In the genomic region with DNA sequence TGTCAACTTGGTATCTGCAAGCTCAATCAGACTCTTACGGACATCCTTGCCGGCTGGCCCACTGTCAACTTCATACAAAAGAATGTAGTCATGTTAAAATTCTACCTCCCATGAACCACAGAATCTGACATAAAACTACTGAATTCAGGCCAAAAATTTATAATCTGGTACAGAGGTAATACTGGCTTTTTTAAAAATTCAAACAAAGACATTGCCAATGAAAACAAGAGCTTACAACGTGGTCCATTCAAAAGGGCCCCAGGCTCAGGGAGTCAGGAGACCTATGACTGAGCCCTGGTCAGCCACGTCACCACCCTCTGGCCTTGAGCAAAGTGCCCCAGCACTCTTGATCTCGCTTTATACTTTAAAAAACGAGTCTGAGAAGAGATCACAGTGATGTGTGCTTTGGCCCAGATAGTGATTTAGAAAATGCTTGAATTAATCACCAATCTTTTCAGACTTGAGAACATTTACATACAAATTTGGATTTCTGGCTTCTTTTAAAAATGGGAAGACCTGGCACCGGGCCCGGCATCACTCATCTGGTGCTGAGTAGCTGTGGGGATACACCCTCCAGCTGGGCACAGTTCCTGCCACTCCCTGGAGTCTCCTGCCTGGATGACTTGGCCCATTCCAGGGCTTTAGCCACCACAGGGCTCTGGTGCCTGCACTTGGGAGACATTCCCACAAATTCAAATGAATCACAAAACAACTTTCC, we compare ENCODE assay signal across 8 cellular contexts.
DNase-seq lines count a peak whose midpoint lies in the region; ATAC-seq, FAIRE-seq and TF ChIP-seq lines count a peak whose summit lies in the region.

No MANE protein-coding gene starts in this region.

- no peak for TF ChIP-seq CTCF in H1 (IDR thresholded peaks at IDR 0.05; ENCODE audit: control extremely low read depth in 1 of 3, insufficient read depth in 1 of 3, low read depth in 1 of 3, low read length in 3 of 3)
- TF ChIP-seq CTCF in GM20000 (IDR thresholded peaks at IDR 0.05; ENCODE audit: extremely low read depth, missing control alignments), result no peak

- H3K9ac ChIP-seq in H1 (replicated peaks in 1 of 4; ENCODE audit: extremely low read depth in 1 of 4, low read depth in 3 of 4, low read length in 3 of 4), result no peak overlapping the region

- H2BK15ac ChIP-seq in H1 (ENCODE audit: low read length), result no peak overlapping the region

- H3K27me3 Mint-ChIP-seq in naive thymus-derived CD8-positive, alpha-beta T cell, result no peaks in the 10 kb centered on the region

- H3K14ac ChIP-seq in H1 (ENCODE audit: insufficient read length), result no peak overlapping the region

- no peak overlapping the region for H4K5ac ChIP-seq in H1 (ENCODE audit: insufficient read length, low read depth, low read length)

- no peak for ATAC-seq in naive thymus-derived CD8-positive, alpha-beta T cell
- ATAC-seq in GM18907 (IDR thresholded peaks at IDR 0.05; ENCODE audit: unreplicated experiment), result no peak

- H3K4me2 ChIP-seq in H1 (ENCODE audit: insufficient read depth in 1 of 2, low read depth in 2 of 2, low read length in 2 of 2), result no peak overlapping the region

- H2BK12ac ChIP-seq in H1 (ENCODE audit: low read depth, low read length), result no peak overlapping the region

- POLR2A ChIA-PET in H1 (lab: Charles Lee; ENCODE audit: partially characterized antibody), result no interaction called here
- POLR2A ChIA-PET in naive thymus-derived CD8-positive, alpha-beta T cell (lab: Charles Lee), result interaction anchor here (0.7 to 4.0 kb wide), 4 partner anchors 10 to 93 kb away, joined by 3 to 19 read pairs (median 4); no protein-coding TSS in a partner anchor

- CTCF ChIA-PET in H1 (lab: Charles Lee; ENCODE audit: partially characterized antibody), result interaction anchor here (1.4 kb wide), 2 partner anchors 9 to 373 kb away, joined by 3 to 4 read pairs; no protein-coding TSS in a partner anchor

- no peak for TF ChIP-seq POLR2A in H1 (IDR thresholded peaks at IDR 0.05; ENCODE audit: control extremely low read depth in 1 of 2, low read depth in 2 of 2, low read length in 2 of 2)

- H3K23ac ChIP-seq in H1 (ENCODE audit: insufficient read length), result no peak overlapping the region

- H3K27me3 ChIP-seq in H1 (replicated peaks in 1 of 4; ENCODE audit: control insufficient read depth in 3 of 4, extremely low read depth in 1 of 4, insufficient read depth in 3 of 4, low read length in 3 of 4), result no peaks in the 10 kb centered on the region

- peak overlapping the region in 8 of 10 donors; percentile 1 to 67 (median 36) for H3K4me3 Mint-ChIP-seq in naive thymus-derived CD8-positive, alpha-beta T cell

- no peak overlapping the region for H3K18ac ChIP-seq in H1 (ENCODE audit: extremely low read depth, low read length)

- H3K9me3 ChIP-seq in H1 (ENCODE audit: insufficient read depth in 2 of 2, low read depth in 1 of 2, low read length in 1 of 2), result no peaks in the 10 kb centered on the region

- H3K4me3 ChIP-seq in H1 (ENCODE audit: extremely low read depth in 1 of 4, insufficient read depth in 2 of 4, low read depth in 3 of 4, low read length in 4 of 4), result no peak overlapping the region

- no peak overlapping the region for H2BK20ac ChIP-seq in H1 (ENCODE audit: low read length)

- no peak overlapping the region for H3K4ac ChIP-seq in H1 (replicated peaks; ENCODE audit: insufficient read length, low read depth, low read length)

- TF ChIP-seq EP300 in H1 (IDR thresholded peaks at IDR 0.05; ENCODE audit: borderline replicate concordance in 1 of 2, low read depth in 2 of 2, low read length in 2 of 2), result no peak

- peaks cover 0 to 2% of the 10 kb centered on the region in 2 experiments for H4K20me1 ChIP-seq in H1 (replicated peaks in 1 of 2; ENCODE audit: control insufficient read depth in 1 of 2, insufficient read depth in 2 of 2, low read length in 2 of 2)

- H3K36me3 Mint-ChIP-seq in naive thymus-derived CD8-positive, alpha-beta T cell, result peaks cover 0 to 2% (median 0%) of the 10 kb centered on the region in 3 donors

- H4K8ac ChIP-seq in H1 (ENCODE audit: extremely low read depth, insufficient read depth, low read length), result no peak overlapping the region; the same call in 1 of the 2 replicates

- H2BK120ac ChIP-seq in H1 (replicated peaks; ENCODE audit: low read depth, low read length), result no peak overlapping the region

- peaks cover 50 to 96% (median 94%) of the 10 kb centered on the region in 4 donors for H3K4me1 Mint-ChIP-seq in naive thymus-derived CD8-positive, alpha-beta T cell

- no peak overlapping the region for H4K91ac ChIP-seq in H1 (replicated peaks; ENCODE audit: insufficient read length, low read length)

- H2BK5ac ChIP-seq in H1 (ENCODE audit: low read depth, low read length), result no peak overlapping the region

- H3K56ac ChIP-seq in H1 (replicated peaks; ENCODE audit: insufficient read length, low read depth, low read length), result no peak overlapping the region

- no peak overlapping the region for H2AK5ac ChIP-seq in H1 (ENCODE audit: low read depth, low read length)

- WGBS in H1 (ENCODE audit: extremely low coverage in 1 of 2, insufficient coverage in 1 of 2, insufficient read length in 1 of 2, insufficient replicate concordance in 2 of 2, low coverage in 1 of 2, low lambda C conversion rate in 2 of 2, missing lambda C conversion rate in 1 of 2), 2 experiments, result 86% methylated on average over 8 of the region's 8 CpGs; no CpG with 5 or more reads in 1 of the 2 experiments

- H3K27ac ChIP-seq in H1 (ENCODE audit: low read depth, low read length), result peak overlapping the region; percentile 23; the same call in 1 of the 2 replicates

- no peak overlapping the region for H2AFZ ChIP-seq in H1 (ENCODE audit: low read length)

- H3K4me1 ChIP-seq in H1 (replicated peaks in 1 of 4; ENCODE audit: control insufficient read depth in 3 of 4, insufficient read depth in 4 of 4, low read length in 3 of 4), result peaks cover 3 to 18% (median 12%) of the 10 kb centered on the region in 4 experiments

- peak; percentile 98 for DNase-seq in Caki2 (ENCODE audit: low read depth)
- DNase-seq in NCI-H345 treated with DMSO at 0.1 percent for 48 hours (lab: John Stamatoyannopoulos, UW; ENCODE audit: unreplicated experiment), result peak; percentile 22
- DNase-seq in H1 (ENCODE audit: low read depth in 1 of 2, low spot score in 2 of 2), result no peak
- no peak for DNase-seq in naive thymus-derived CD8-positive, alpha-beta T cell
- no peak for DNase-seq in NCI-H1417 (lab: John Stamatoyannopoulos, UW)
- DNase-seq in cortex of kidney (lab: John Stamatoyannopoulos, UW), result no peak
- no peak for DNase-seq in GM20000 (ENCODE audit: low spot score)

- H3K27ac Mint-ChIP-seq in naive thymus-derived CD8-positive, alpha-beta T cell, result peak overlapping the region; percentile 33 to 96 (median 80)

- H3K9me3 Mint-ChIP-seq in naive thymus-derived CD8-positive, alpha-beta T cell, result no peaks in the 10 kb centered on the region

- no peaks in the 10 kb centered on the region for H3K23me2 ChIP-seq in H1 (ENCODE audit: low read depth, low read length)

- peaks cover 0 to 98% of the 10 kb centered on the region in 2 experiments; a peak in 3 of 4 replicates for H3K79me2 ChIP-seq in H1 (ENCODE audit: control insufficient read depth in 1 of 2, insufficient read depth in 2 of 2, low read length in 2 of 2)

- peaks cover 3% of the 10 kb centered on the region; the same call in 1 of the 2 replicates for H3K79me1 ChIP-seq in H1 (ENCODE audit: low read depth, low read length)

- no peak for FAIRE-seq in H1 (lab: Jason Lieb, UNC)

- no peaks in the 10 kb centered on the region for H3K36me3 ChIP-seq in H1 (ENCODE audit: control insufficient read depth in 2 of 4, insufficient read depth in 4 of 4, low read length in 3 of 4)

- no peak for TF ChIP-seq RAD21 in H1 (IDR thresholded peaks at IDR 0.05 in 1 of 2, conservative IDR thresholded peaks at IDR 0.05 in 1 of 2; ENCODE audit: low read depth in 2 of 2, low read length in 2 of 2)

- in situ Hi-C loops in Caki2 (cut with HindIII; ENCODE audit: low pct_unique_long_range_greater_than_20kb, low sequenced_read_pairs), result no loop called here

TF ChIP-seq in H1, 55 proteins besides CTCF, POLR2A, EP300 and RAD21 (continues in another document):
- TF ChIP-seq, protein P1, sequence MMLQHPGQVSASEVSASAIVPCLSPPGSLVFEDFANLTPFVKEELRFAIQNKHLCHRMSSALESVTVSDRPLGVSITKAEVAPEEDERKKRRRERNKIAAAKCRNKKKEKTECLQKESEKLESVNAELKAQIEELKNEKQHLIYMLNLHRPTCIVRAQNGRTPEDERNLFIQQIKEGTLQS (IDR thresholded peaks at IDR 0.05; ENCODE audit: insufficient read depth, low read depth, low read length), result no peak
- TF ChIP-seq SP4 (IDR thresholded peaks at IDR 0.05; ENCODE audit: low read length) (no peak), SAP30 (IDR thresholded peaks at IDR 0.05; ENCODE audit: insufficient read depth, insufficient replicate concordance, low read length) (no peak), POLR2AphosphoS5 (IDR thresholded peaks at IDR 0.05; ENCODE audit: low read depth, low read length) (no peak), SRF (IDR thresholded peaks at IDR 0.05; ENCODE audit: low read depth, low read length) (no peak), FOSL1 (IDR thresholded peaks at IDR 0.05; ENCODE audit: insufficient read depth, low read depth, low read length) (no peak), RNF2 (IDR thresholded peaks at IDR 0.05; ENCODE audit: borderline replicate concordance, low read depth, low read length, missing control alignments, poor library complexity, severe bottlenecking) (no peak), CBX5 (IDR thresholded peaks at IDR 0.05; ENCODE audit: low read depth, low read length) (no peak), EGR1 (IDR thresholded peaks at IDR 0.05; ENCODE audit: borderline replicate concordance, low read depth, low read length) (no peak), SIRT6 (IDR thresholded peaks at IDR 0.05; ENCODE audit: low read length) (no peak), HDAC6 (IDR thresholded peaks at IDR 0.05; ENCODE audit: low read depth, low read length) (no peak)
- TF ChIP-seq, protein P2, sequence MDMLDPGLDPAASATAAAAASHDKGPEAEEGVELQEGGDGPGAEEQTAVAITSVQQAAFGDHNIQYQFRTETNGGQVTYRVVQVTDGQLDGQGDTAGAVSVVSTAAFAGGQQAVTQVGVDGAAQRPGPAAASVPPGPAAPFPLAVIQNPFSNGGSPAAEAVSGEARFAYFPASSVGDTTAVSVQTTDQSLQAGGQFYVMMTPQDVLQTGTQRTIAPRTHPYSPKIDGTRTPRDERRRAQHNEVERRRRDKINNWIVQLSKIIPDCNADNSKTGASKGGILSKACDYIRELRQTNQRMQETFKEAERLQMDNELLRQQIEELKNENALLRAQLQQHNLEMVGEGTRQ (IDR thresholded peaks at IDR 0.05; ENCODE audit: low read length), result no peak
- TF ChIP-seq, protein P3, sequence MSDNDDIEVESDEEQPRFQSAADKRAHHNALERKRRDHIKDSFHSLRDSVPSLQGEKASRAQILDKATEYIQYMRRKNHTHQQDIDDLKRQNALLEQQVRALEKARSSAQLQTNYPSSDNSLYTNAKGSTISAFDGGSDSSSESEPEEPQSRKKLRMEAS (IDR thresholded peaks at IDR 0.05), result no peak

Comparison
In these comparisons a context has a peak if more than half of its experiments do, and no peak if none do; other contexts are left out.
1. DNase-seq: peak in Caki2 (single experiment) and NCI-H345 treated with DMSO at 0.1 percent for 48 hours (single experiment); none in H1 (0 of 2), naive thymus-derived CD8-positive, alpha-beta T cell (0 of 10), NCI-H1417 (0 of 3), cortex of kidney (single experiment) and GM20000 (single experiment).